In the genomic region with DNA sequence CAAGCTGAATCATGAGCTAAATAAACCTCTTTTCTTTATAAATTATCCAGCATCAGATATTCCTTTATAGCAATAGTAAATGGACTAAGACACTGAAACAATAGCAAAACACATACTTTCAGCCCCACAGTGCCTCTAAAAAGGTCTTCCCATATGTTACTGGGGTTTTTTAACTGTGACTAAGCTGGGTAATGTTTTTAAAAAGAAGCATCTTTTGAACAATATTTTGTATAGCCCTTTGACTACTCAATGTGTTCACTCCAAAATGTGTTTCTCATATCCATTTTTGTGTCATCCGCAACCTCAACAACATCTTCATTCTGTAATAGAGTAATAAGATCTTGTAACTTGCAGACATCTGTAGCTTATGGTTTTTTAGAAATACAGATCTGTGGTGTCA, we compare ENCODE assay signal across 8 cellular contexts.
"Had no signal": no experiment of that assay in that cellular context is flagged by ENCODE, and none has a peak within 500 bp of the region (broad histone marks: within the 10 kb centered on the region; RNA-seq: fewer than 3 reads in every experiment).

No MANE protein-coding gene starts in this region.

- H3K27ac Mint-ChIP-seq: GM23338, HFFc6 had no signal

- DNase-seq: H7, HFFc6 had no signal

- H3K27ac ChIP-seq: HL-60 had no signal

- H3K9me3 ChIP-seq: HAP-1 had no signal

- H3K4me3 Mint-ChIP-seq: GM23338, HFFc6, IgD-negative memory B cell had no signal

- H3K4me1 ChIP-seq: HAP-1 had no signal

- H3K36me3 ChIP-seq: HAP-1 had no signal

- H3K4me3 ChIP-seq: GM23338, HAP-1 had no signal

- H3K9me3 Mint-ChIP-seq: HFFc6, IgD-negative memory B cell had no signal

- H3K4me1 Mint-ChIP-seq: GM23338, IgD-negative memory B cell had no signal

- FAIRE-seq: HepG2 had no signal

- ATAC-seq: GM23338, HCT116, HepG2 had no signal

- H3K36me3 Mint-ChIP-seq: IgD-negative memory B cell had no signal
